Comparison of ENCODE assay signal across 28 cellular contexts in genomic region chr18:14962626-14963025, GRCh38.
"Had no signal": no experiment of that assay in that cellular context is flagged by ENCODE, and none has a peak within 500 bp of the region (broad histone marks: within the 10 kb centered on the region; RNA-seq: fewer than 3 reads in every experiment).

No MANE protein-coding gene starts in this region.

- H3K9me3 Mint-ChIP-seq: stimulated activated effector memory CD8-positive, alpha-beta T cell treated with anti-CD3 and anti-CD28 coated beads, Interleukin-12 subunit alpha, Interleukin-12 subunit beta, amount 100 ng/mL, for 72 hours; stimulated activated naive CD8-positive, alpha-beta T cell treated with anti-CD3 and anti-CD28 coated beads, Interleukin-15, Interleukin-2, amounts not matched to agents 100 ng/mL and 50 ng/mL, for 24 hours had no signal

- H3K4me3 ChIP-seq: neural progenitor cell, pancreas, prostate gland, right lobe of liver, sigmoid colon, stomach, thoracic aorta, thyroid gland, tibial nerve, upper lobe of right lung, uterus had no signal

- H3K27me3 ChIP-seq: neural progenitor cell, neutrophil, pancreas, right lobe of liver, sigmoid colon, stomach, thyroid gland, tibial nerve, upper lobe of right lung, uterus had no signal

- H3K27me3 Mint-ChIP-seq: stimulated activated naive B cell treated with anti-CD40 and anti-IgM and Interleukin-4, amounts not matched to agents 10 μg/mL and 1 μg/mL and 100 μg/mL, for 72 hours; stimulated activated naive CD8-positive, alpha-beta T cell treated with anti-CD3 and anti-CD28 coated beads, Interleukin-15, Interleukin-2, amounts not matched to agents 100 ng/mL and 50 ng/mL, for 24 hours had no signal

- H3K4me3 Mint-ChIP-seq: naive thymus-derived CD4-positive, alpha-beta T cell; natural killer cell; nephron; neural progenitor cell; stimulated activated effector memory CD8-positive, alpha-beta T cell treated with anti-CD3 and anti-CD28 coated beads, Interleukin-12 subunit alpha, Interleukin-12 subunit beta, amount 100 ng/mL, for 72 hours; stimulated activated naive B cell treated with anti-CD40 and anti-IgM and Interleukin-4, amounts not matched to agents 10 μg/mL and 1 μg/mL and 100 μg/mL, for 72 hours; stimulated activated naive CD8-positive, alpha-beta T cell treated with anti-CD3 and anti-CD28 coated beads, Interleukin-15, Interleukin-2, amounts not matched to agents 100 ng/mL and 50 ng/mL, for 24 hours had no signal

- ATAC-seq: naive thymus-derived CD4-positive, alpha-beta T cell; natural killer cell; pancreas; right cardiac atrium; stimulated activated effector memory CD8-positive, alpha-beta T cell treated with anti-CD3 and anti-CD28 coated beads, Interleukin-12 subunit alpha, Interleukin-12 subunit beta, amount 100 ng/mL, for 72 hours; stimulated activated naive B cell treated with anti-CD40 and anti-IgM and Interleukin-4, amounts not matched to agents 10 μg/mL and 1 μg/mL and 100 μg/mL, for 72 hours; upper lobe of right lung had no signal

- H3K27ac ChIP-seq: neural progenitor cell, neutrophil, pancreas, prostate gland, right lobe of liver, sigmoid colon, stomach, thoracic aorta, tibial nerve, upper lobe of right lung, uterus had no signal

- DNase-seq: naive thymus-derived CD4-positive, alpha-beta T cell; natural killer cell; nucleus accumbens; pancreas; retina; right cardiac atrium; right lobe of liver; sigmoid colon; small intestine; stimulated activated CD4-positive, alpha-beta T cell treated with anti-CD3 and anti-CD28 coated beads, Interleukin-15, amount 100 ng/mL, for 24 hours; stimulated activated CD4-positive, alpha-beta T cell treated with anti-CD3 and anti-CD28 coated beads, Interleukin-2, amount 100 ng/mL, for 24 hours; stimulated activated CD4-positive, alpha-beta T cell treated with anti-CD3 and anti-CD28 coated beads, Interleukin-2, amount 100 ng/mL, for 48 hours; stimulated activated CD4-positive, alpha-beta T cell treated with anti-CD3 and anti-CD28 coated beads, Interleukin-4, amount 100 ng/mL, for 24 hours; stimulated activated naive B cell treated with anti-CD40 and anti-IgM and Interleukin-4, amounts not matched to agents 10 μg/mL and 1 μg/mL and 100 μg/mL, for 72 hours; stimulated activated naive CD4-positive, alpha-beta T cell treated with Interleukin-2 at 50 U/mL for 16 hours; stomach; thyroid gland; trophoblast cell; upper lobe of right lung; uterus had no signal

- H3K9me3 ChIP-seq: neutrophil, pancreas, prostate gland, right lobe of liver, thoracic aorta, thyroid gland, tibial nerve, upper lobe of right lung, uterus had no signal

- H3K36me3 Mint-ChIP-seq: naive thymus-derived CD4-positive, alpha-beta T cell; natural killer cell; neural progenitor cell; stimulated activated effector memory CD8-positive, alpha-beta T cell treated with anti-CD3 and anti-CD28 coated beads, Interleukin-12 subunit alpha, Interleukin-12 subunit beta, amount 100 ng/mL, for 72 hours; stimulated activated naive B cell treated with anti-CD40 and anti-IgM and Interleukin-4, amounts not matched to agents 10 μg/mL and 1 μg/mL and 100 μg/mL, for 72 hours had no signal

- H3K36me3 ChIP-seq: neural progenitor cell, neutrophil, pancreas, prostate gland, right lobe of liver, sigmoid colon, stomach, thoracic aorta, thyroid gland, tibial nerve, upper lobe of right lung, uterus had no signal

- H3K4me1 Mint-ChIP-seq: naive thymus-derived CD4-positive, alpha-beta T cell; natural killer cell; nephron; neural progenitor cell; stimulated activated effector memory CD8-positive, alpha-beta T cell treated with anti-CD3 and anti-CD28 coated beads, Interleukin-12 subunit alpha, Interleukin-12 subunit beta, amount 100 ng/mL, for 72 hours; stimulated activated naive B cell treated with anti-CD40 and anti-IgM and Interleukin-4, amounts not matched to agents 10 μg/mL and 1 μg/mL and 100 μg/mL, for 72 hours had no signal

- H3K27ac Mint-ChIP-seq: naive thymus-derived CD4-positive, alpha-beta T cell; natural killer cell; nephron; neural progenitor cell; stimulated activated effector memory CD8-positive, alpha-beta T cell treated with anti-CD3 and anti-CD28 coated beads, Interleukin-12 subunit alpha, Interleukin-12 subunit beta, amount 100 ng/mL, for 72 hours; stimulated activated naive B cell treated with anti-CD40 and anti-IgM and Interleukin-4, amounts not matched to agents 10 μg/mL and 1 μg/mL and 100 μg/mL, for 72 hours; stimulated activated naive CD8-positive, alpha-beta T cell treated with anti-CD3 and anti-CD28 coated beads, Interleukin-15, Interleukin-2, amounts not matched to agents 100 ng/mL and 50 ng/mL, for 24 hours had no signal

- H3K4me1 ChIP-seq: neural progenitor cell, pancreas, prostate gland, right lobe of liver, sigmoid colon, stomach, tibial nerve, upper lobe of right lung, uterus had no signal
